ENCODE assay signal across 1 cellular context in the genomic region with DNA sequence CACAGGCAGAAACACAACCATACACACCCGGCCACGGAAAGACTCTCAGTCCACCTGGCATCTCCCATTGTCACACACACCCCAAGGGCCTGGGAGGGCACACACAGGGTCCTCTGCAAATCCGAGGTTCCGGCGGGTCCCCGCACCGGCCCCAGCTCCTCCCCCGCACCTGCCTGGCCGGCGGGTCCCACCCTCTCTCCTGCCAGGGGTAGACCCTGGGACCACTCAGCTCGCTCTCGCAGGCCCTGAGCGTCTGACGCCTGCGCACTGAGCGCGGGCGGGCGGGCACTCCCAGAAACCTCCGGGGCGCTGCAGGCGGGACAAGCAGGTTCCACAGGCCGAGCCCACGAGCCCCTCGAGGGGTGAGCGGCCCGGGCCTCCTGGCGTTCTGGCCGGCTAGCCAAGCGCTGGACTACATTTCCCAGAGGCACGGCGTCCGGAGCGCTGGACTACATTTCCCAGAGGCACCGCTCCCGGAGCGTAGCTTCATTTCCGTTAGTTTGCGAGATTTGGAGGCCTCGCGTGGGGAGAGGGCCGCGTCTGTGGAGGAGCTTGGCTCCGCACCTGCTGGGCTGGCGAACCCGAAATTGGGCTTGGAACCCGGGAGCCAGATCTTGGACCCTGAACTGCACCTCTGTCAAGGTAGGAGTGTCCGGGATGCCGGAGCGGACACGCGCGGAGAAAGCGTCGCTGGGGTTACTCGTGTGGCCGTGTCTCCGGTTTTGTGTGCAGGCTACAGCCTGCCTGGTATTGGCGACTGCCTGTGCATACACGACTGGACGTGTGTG.
TF ChIP-seq lines count a peak whose summit lies in the region.

A gene (plus strand): TSS at position 505 of the 788 bp plus-strand sequence. CDS start 10,686 bp downstream, outside the sequence.

TF ChIP-seq in K562, 482 proteins besides CTCF, POLR2A, EP300 and RAD21 (continued from another document and continues in another):
- TF ChIP-seq, protein P1, sequence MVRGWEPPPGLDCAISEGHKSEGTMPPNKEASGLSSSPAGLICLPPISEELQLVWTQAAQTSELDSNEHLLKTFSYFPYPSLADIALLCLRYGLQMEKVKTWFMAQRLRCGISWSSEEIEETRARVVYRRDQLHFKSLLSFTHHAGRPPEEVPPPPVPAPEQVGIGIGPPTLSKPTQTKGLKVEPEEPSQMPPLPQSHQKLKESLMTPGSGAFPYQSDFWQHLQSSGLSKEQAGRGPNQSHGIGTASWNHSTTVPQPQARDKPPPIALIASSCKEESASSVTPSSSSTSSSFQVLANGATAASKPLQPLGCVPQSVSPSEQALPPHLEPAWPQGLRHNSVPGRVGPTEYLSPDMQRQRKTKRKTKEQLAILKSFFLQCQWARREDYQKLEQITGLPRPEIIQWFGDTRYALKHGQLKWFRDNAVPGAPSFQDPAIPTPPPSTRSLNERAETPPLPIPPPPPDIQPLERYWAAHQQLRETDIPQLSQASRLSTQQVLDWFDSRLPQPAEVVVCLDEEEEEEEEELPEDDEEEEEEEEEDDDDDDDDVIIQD (CRISPR knock-in tag; IDR thresholded peaks at IDR 0.05), result no peak
- TF ChIP-seq CREBBP (IDR thresholded peaks at IDR 0.05; ENCODE audit: low read depth, low read length) (no peak), HMG20A (CRISPR knock-in tag; conservative IDR thresholded peaks at IDR 0.05) (no peak), EZH2 (IDR thresholded peaks at IDR 0.05; ENCODE audit: borderline replicate concordance, low read depth, low read length) (no peak), EHMT2 (IDR thresholded peaks at IDR 0.05) (no peak), RFX7 (CRISPR knock-in tag; IDR thresholded peaks at IDR 0.05) (no peak), CHD4 (IDR thresholded peaks at IDR 0.05; ENCODE audit: insufficient read depth, insufficient replicate concordance, low read depth, low read length, poor library complexity, severe bottlenecking) (no peak), ZFP36 (IDR thresholded peaks at IDR 0.05; ENCODE audit: low read depth, low read length, partially characterized antibody) (no peak), BMI1 (IDR thresholded peaks at IDR 0.05; ENCODE audit: low read length) (no peak), BRD4 (IDR thresholded peaks at IDR 0.05) (no peak), PYGO2 (tag; IDR thresholded peaks at IDR 0.05) (no peak), GTF2A2 (tag; IDR thresholded peaks at IDR 0.05) (no peak), MEF2A (IDR thresholded peaks at IDR 0.05; ENCODE audit: control insufficient read depth, low read depth, low read length) (no peak), ZNF174 (CRISPR knock-in tag; IDR thresholded peaks at IDR 0.05) (no peak), HDAC1 (IDR thresholded peaks at IDR 0.05) (no peak), PHF21A (IDR thresholded peaks at IDR 0.05; ENCODE audit: borderline replicate concordance, low read depth) (peak; percentile 60; the same call in 1 of the 2 replicates), U2AF2 (optimal IDR thresholded peaks at IDR 0.05; ENCODE audit: low read depth, low read length) (no peak), HNRNPLL (IDR thresholded peaks at IDR 0.05; ENCODE audit: low read depth, low read length, poor library complexity, severe bottlenecking) (no peak), ZNF436 (CRISPR knock-in tag; IDR thresholded peaks at IDR 0.05) (no peak), SPI1 (IDR thresholded peaks at IDR 0.05; ENCODE audit: borderline replicate concordance, low read depth, low read length) (no peak), ZNF24 (IDR thresholded peaks at IDR 0.05) (no peak), XRCC5 (IDR thresholded peaks at IDR 0.05; ENCODE audit: low read depth, low read length) (no peak), HDAC8 (tag; IDR thresholded peaks at IDR 0.05) (no peak), TBL1XR1 (IDR thresholded peaks at IDR 0.05; ENCODE audit: low read length in 2 of 2) (no peak), YY1 (IDR thresholded peaks at IDR 0.05; ENCODE audit: borderline replicate concordance in 1 of 3, control insufficient read depth in 1 of 3, extremely low read depth in 1 of 3, insufficient read depth in 3 of 3, insufficient read length in 1 of 3, insufficient replicate concordance in 2 of 3, low read depth in 1 of 3, low read length in 2 of 3) (peak in 2 of 3 experiments; percentile 16 to 34), TRIM24 (IDR thresholded peaks at IDR 0.05) (no peak), RCOR1 (IDR thresholded peaks at IDR 0.05; ENCODE audit: borderline replicate concordance in 1 of 2, low read depth in 2 of 2, low read length in 2 of 2) (peak in 1 of 2 experiments; percentile 53; a peak in 1 of 4 replicates), ZNF77 (CRISPR knock-in tag; IDR thresholded peaks at IDR 0.05) (no peak), GATAD2B (IDR thresholded peaks at IDR 0.05; ENCODE audit: borderline replicate concordance) (no peak), CHCHD3 (CRISPR knock-in tag; IDR thresholded peaks at IDR 0.05) (no peak), SRSF1 (IDR thresholded peaks at IDR 0.05; ENCODE audit: low read depth, low read length) (no peak), ZNF57 (CRISPR knock-in tag; IDR thresholded peaks at IDR 0.05) (no peak), RBFOX2 (IDR thresholded peaks at IDR 0.05; ENCODE audit: low read depth, low read length) (peak; percentile 82), CREB1 (IDR thresholded peaks at IDR 0.05) (no peak; the same call in 1 of the 2 replicates), CREB1 (CRISPR knock-in tag; IDR thresholded peaks at IDR 0.05) (0 out of 2 replicates have a peak, but pooled peaks have one; percentile 35), ZKSCAN3 (CRISPR knock-in tag; IDR thresholded peaks at IDR 0.05) (no peak), ZNF263 (CRISPR knock-in tag; IDR thresholded peaks at IDR 0.05; ENCODE audit: borderline replicate concordance) (no peak)
- TF ChIP-seq, protein P2, sequence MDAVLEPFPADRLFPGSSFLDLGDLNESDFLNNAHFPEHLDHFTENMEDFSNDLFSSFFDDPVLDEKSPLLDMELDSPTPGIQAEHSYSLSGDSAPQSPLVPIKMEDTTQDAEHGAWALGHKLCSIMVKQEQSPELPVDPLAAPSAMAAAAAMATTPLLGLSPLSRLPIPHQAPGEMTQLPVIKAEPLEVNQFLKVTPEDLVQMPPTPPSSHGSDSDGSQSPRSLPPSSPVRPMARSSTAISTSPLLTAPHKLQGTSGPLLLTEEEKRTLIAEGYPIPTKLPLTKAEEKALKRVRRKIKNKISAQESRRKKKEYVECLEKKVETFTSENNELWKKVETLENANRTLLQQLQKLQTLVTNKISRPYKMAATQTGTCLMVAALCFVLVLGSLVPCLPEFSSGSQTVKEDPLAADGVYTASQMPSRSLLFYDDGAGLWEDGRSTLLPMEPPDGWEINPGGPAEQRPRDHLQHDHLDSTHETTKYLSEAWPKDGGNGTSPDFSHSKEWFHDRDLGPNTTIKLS (IDR thresholded peaks at IDR 0.05; ENCODE audit: borderline replicate concordance, low read depth), result peak; percentile 93
- TF ChIP-seq, protein P3, sequence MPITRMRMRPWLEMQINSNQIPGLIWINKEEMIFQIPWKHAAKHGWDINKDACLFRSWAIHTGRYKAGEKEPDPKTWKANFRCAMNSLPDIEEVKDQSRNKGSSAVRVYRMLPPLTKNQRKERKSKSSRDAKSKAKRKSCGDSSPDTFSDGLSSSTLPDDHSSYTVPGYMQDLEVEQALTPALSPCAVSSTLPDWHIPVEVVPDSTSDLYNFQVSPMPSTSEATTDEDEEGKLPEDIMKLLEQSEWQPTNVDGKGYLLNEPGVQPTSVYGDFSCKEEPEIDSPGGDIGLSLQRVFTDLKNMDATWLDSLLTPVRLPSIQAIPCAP (CRISPR knock-in tag; IDR thresholded peaks at IDR 0.05; ENCODE audit: borderline replicate concordance), result no peak
- TF ChIP-seq, protein P4, sequence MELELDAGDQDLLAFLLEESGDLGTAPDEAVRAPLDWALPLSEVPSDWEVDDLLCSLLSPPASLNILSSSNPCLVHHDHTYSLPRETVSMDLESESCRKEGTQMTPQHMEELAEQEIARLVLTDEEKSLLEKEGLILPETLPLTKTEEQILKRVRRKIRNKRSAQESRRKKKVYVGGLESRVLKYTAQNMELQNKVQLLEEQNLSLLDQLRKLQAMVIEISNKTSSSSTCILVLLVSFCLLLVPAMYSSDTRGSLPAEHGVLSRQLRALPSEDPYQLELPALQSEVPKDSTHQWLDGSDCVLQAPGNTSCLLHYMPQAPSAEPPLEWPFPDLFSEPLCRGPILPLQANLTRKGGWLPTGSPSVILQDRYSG (tag; conservative IDR thresholded peaks at IDR 0.05; ENCODE audit: low read depth), result no peak
- TF ChIP-seq, protein P5, sequence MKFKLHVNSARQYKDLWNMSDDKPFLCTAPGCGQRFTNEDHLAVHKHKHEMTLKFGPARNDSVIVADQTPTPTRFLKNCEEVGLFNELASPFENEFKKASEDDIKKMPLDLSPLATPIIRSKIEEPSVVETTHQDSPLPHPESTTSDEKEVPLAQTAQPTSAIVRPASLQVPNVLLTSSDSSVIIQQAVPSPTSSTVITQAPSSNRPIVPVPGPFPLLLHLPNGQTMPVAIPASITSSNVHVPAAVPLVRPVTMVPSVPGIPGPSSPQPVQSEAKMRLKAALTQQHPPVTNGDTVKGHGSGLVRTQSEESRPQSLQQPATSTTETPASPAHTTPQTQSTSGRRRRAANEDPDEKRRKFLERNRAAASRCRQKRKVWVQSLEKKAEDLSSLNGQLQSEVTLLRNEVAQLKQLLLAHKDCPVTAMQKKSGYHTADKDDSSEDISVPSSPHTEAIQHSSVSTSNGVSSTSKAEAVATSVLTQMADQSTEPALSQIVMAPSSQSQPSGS (CRISPR knock-in tag; IDR thresholded peaks at IDR 0.05), result no peak
- TF ChIP-seq, protein P6, sequence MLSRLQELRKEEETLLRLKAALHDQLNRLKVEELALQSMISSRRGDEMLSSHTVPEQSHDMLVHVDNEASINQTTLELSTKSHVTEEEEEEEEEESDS (CRISPR knock-in tag; IDR thresholded peaks at IDR 0.05), result no peak
- TF ChIP-seq, protein P7, sequence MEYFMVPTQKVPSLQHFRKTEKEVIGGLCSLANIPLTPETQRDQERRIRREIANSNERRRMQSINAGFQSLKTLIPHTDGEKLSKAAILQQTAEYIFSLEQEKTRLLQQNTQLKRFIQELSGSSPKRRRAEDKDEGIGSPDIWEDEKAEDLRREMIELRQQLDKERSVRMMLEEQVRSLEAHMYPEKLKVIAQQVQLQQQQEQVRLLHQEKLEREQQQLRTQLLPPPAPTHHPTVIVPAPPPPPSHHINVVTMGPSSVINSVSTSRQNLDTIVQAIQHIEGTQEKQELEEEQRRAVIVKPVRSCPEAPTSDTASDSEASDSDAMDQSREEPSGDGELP (CRISPR knock-in tag; IDR thresholded peaks at IDR 0.05; ENCODE audit: borderline replicate concordance), result peak; percentile 40; the same call in 1 of the 2 replicates
- TF ChIP-seq, protein P8, sequence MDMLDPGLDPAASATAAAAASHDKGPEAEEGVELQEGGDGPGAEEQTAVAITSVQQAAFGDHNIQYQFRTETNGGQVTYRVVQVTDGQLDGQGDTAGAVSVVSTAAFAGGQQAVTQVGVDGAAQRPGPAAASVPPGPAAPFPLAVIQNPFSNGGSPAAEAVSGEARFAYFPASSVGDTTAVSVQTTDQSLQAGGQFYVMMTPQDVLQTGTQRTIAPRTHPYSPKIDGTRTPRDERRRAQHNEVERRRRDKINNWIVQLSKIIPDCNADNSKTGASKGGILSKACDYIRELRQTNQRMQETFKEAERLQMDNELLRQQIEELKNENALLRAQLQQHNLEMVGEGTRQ (CRISPR knock-in tag; IDR thresholded peaks at IDR 0.05), result 0 out of 2 replicates have a peak, but pooled peaks have one; percentile 3
- TF ChIP-seq, protein P9, sequence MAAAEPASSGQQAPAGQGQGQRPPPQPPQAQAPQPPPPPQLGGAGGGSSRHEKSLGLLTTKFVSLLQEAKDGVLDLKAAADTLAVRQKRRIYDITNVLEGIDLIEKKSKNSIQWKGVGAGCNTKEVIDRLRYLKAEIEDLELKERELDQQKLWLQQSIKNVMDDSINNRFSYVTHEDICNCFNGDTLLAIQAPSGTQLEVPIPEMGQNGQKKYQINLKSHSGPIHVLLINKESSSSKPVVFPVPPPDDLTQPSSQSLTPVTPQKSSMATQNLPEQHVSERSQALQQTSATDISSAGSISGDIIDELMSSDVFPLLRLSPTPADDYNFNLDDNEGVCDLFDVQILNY (CRISPR knock-in tag; IDR thresholded peaks at IDR 0.05), result no peak
- TF ChIP-seq, protein P10, sequence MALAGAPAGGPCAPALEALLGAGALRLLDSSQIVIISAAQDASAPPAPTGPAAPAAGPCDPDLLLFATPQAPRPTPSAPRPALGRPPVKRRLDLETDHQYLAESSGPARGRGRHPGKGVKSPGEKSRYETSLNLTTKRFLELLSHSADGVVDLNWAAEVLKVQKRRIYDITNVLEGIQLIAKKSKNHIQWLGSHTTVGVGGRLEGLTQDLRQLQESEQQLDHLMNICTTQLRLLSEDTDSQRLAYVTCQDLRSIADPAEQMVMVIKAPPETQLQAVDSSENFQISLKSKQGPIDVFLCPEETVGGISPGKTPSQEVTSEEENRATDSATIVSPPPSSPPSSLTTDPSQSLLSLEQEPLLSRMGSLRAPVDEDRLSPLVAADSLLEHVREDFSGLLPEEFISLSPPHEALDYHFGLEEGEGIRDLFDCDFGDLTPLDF (CRISPR knock-in tag; IDR thresholded peaks at IDR 0.05), result no peak
- TF ChIP-seq, protein P11, sequence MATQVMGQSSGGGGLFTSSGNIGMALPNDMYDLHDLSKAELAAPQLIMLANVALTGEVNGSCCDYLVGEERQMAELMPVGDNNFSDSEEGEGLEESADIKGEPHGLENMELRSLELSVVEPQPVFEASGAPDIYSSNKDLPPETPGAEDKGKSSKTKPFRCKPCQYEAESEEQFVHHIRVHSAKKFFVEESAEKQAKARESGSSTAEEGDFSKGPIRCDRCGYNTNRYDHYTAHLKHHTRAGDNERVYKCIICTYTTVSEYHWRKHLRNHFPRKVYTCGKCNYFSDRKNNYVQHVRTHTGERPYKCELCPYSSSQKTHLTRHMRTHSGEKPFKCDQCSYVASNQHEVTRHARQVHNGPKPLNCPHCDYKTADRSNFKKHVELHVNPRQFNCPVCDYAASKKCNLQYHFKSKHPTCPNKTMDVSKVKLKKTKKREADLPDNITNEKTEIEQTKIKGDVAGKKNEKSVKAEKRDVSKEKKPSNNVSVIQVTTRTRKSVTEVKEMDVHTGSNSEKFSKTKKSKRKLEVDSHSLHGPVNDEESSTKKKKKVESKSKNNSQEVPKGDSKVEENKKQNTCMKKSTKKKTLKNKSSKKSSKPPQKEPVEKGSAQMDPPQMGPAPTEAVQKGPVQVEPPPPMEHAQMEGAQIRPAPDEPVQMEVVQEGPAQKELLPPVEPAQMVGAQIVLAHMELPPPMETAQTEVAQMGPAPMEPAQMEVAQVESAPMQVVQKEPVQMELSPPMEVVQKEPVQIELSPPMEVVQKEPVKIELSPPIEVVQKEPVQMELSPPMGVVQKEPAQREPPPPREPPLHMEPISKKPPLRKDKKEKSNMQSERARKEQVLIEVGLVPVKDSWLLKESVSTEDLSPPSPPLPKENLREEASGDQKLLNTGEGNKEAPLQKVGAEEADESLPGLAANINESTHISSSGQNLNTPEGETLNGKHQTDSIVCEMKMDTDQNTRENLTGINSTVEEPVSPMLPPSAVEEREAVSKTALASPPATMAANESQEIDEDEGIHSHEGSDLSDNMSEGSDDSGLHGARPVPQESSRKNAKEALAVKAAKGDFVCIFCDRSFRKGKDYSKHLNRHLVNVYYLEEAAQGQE (CRISPR knock-in tag; IDR thresholded peaks at IDR 0.05; ENCODE audit: low read depth), result no peak
- TF ChIP-seq, protein P12, sequence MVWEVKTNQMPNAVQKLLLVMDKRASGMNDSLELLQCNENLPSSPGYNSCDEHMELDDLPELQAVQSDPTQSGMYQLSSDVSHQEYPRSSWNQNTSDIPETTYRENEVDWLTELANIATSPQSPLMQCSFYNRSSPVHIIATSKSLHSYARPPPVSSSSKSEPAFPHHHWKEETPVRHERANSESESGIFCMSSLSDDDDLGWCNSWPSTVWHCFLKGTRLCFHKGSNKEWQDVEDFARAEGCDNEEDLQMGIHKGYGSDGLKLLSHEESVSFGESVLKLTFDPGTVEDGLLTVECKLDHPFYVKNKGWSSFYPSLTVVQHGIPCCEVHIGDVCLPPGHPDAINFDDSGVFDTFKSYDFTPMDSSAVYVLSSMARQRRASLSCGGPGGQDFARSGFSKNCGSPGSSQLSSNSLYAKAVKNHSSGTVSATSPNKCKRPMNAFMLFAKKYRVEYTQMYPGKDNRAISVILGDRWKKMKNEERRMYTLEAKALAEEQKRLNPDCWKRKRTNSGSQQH (CRISPR knock-in tag; IDR thresholded peaks at IDR 0.05), result no peak
